Comparison of ENCODE assay signal across 10 cellular contexts in the genomic region with DNA sequence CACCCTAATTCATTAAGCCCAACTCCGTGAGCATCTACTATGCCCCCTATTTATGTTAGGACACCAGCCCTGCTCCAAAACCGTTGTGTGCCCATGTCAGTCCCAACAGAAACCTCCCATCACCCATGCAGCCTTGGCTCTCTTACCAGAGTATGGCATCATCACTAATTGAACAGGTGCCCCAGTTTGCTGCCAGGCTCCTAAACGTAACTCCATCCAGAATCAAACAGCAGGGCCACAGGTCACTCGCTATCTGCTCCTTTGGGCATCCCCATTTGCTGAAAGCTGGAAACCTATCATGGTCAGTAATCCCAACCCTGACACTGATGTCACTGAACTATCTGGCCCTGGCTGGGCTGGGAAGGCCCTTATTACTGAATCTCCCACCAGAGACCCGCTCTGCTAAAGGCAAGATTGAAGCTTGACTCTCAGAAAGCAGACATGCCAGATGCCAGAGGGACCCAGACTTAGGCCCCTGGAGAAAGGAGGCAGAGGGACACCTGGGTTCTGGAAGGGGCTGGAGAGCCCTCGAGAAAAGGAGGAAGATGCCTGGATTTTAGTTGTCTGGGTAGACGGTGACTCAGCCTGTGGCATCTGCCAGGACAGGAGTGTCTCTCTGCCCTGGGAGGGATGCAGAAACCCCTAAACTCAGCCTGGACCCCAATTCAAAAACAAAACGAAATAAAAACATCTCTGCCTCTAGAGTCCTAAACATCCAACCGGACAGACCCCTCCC. TPM values are rescaled to one million over a fixed set of nuclear protein-coding genes. Genes with fewer than 3 reads are reported as not detected.
A peak's percentile ranks its signal among the peaks of the same experiment; 100 is the strongest.
DNase-seq lines count a peak whose midpoint lies in the region; ATAC-seq and TF ChIP-seq lines count a peak whose summit lies in the region.
"Had no signal": no experiment of that assay in that cellular context is flagged by ENCODE, and none has a peak within 500 bp of the region (broad histone marks: within the 10 kb centered on the region; RNA-seq: fewer than 3 reads in every experiment).

No MANE protein-coding gene starts in this region.

- no peak for ATAC-seq in CD8-positive, alpha-beta T cell

- peaks cover 19% of the 10 kb centered on the region for H3K4me1 Mint-ChIP-seq in CD8-positive, alpha-beta T cell (ENCODE audit: low read depth)
- H3K4me1 Mint-ChIP-seq in endothelial cell (ENCODE audit: unreplicated experiment), result peaks cover 43% of the 10 kb centered on the region

- POLR2A ChIA-PET in CD8-positive, alpha-beta T cell (lab: Charles Lee), result interaction anchor here (1.2 to 1.7 kb wide), 3 partner anchors 10 to 48 kb away, joined by 5 to 7 read pairs (median 5); a partner anchor contains a TSS

- no peak for TF ChIP-seq POLR2A in esophagus squamous epithelium (IDR thresholded peaks at IDR 0.05)

- CTCF ChIA-PET in CD8-positive, alpha-beta T cell (lab: Charles Lee), result interaction anchor here (1.3 kb wide), 1 partner anchor 125 kb away, joined by 3 read pairs; no protein-coding TSS in a partner anchor

- no peak for DNase-seq in CD8-positive, alpha-beta T cell
- DNase-seq in esophagus squamous epithelium (lab: John Stamatoyannopoulos, UW), result no peak
- no peak for DNase-seq in osteoblast (ENCODE audit: insufficient read length, low spot score, missing footprints)
- no peak for DNase-seq in NCI-H748 (lab: John Stamatoyannopoulos, UW; ENCODE audit: unreplicated experiment)
- no peak for DNase-seq in dermis blood vessel endothelial cell
- no peak for DNase-seq in amygdala (lab: John Stamatoyannopoulos, UW)
- DNase-seq in endothelial cell (ENCODE audit: low spot score), result no peak

- H3K9me3 Mint-ChIP-seq in CD8-positive, alpha-beta T cell, result no peaks in the 10 kb centered on the region
- H3K9me3 Mint-ChIP-seq in endothelial cell (ENCODE audit: unreplicated experiment), result no peaks in the 10 kb centered on the region

- H3K4me3 ChIP-seq in CD8-positive, alpha-beta T cell (ENCODE audit: low read depth, low read length), result peak overlapping the region; percentile 58
- H3K4me3 ChIP-seq in OCI-LY3 (ENCODE audit: low read length) (peak overlapping the region; percentile 87), esophagus squamous epithelium (peak overlapping the region; percentile 34 to 68 (median 46)), osteoblast (ENCODE audit: insufficient read depth, low read length) (peak overlapping the region; percentile 71)

- H4K20me1 ChIP-seq in OCI-LY3 (ENCODE audit: insufficient read depth, low read length) (no peaks in the 10 kb centered on the region), osteoblast (ENCODE audit: insufficient read depth, low read length) (no peaks in the 10 kb centered on the region)

- H2AFZ ChIP-seq in OCI-LY3 (ENCODE audit: low read depth, low read length) (peak overlapping the region; percentile 80), osteoblast (ENCODE audit: low read length) (peak overlapping the region; percentile 89)

- intact Hi-C loops in CD8-positive, alpha-beta T cell (cut with DNase I, micrococcal nuclease), result loop anchor here (1.0 to 10.0 kb wide), 2 partner anchors 46 to 90 kb away; a partner anchor contains a TSS
- intact Hi-C loops in esophagus squamous epithelium (cut with DNase I), result no loop called here

- H3K36me3 ChIP-seq in CD8-positive, alpha-beta T cell (ENCODE audit: insufficient read depth, low read length), result no peaks in the 10 kb centered on the region
- H3K36me3 ChIP-seq in OCI-LY3 (replicated peaks; ENCODE audit: low read depth, low read length) (no peaks in the 10 kb centered on the region), esophagus squamous epithelium (no peaks in the 10 kb centered on the region), osteoblast (ENCODE audit: insufficient read depth, low read length) (no peaks in the 10 kb centered on the region)

- H3K9me3 ChIP-seq in CD8-positive, alpha-beta T cell (ENCODE audit: low read length), result no peaks in the 10 kb centered on the region
- H3K9me3 ChIP-seq in OCI-LY3 (ENCODE audit: insufficient read depth, low read length) (no peaks in the 10 kb centered on the region), esophagus squamous epithelium (no peaks in the 10 kb centered on the region), osteoblast (ENCODE audit: low read depth, low read length) (no peaks in the 10 kb centered on the region)

- peak overlapping the region; percentile 86 for H3K4me3 Mint-ChIP-seq in CD8-positive, alpha-beta T cell
- no peak overlapping the region for H3K4me3 Mint-ChIP-seq in endothelial cell (ENCODE audit: unreplicated experiment)

- H3K27ac Mint-ChIP-seq in CD8-positive, alpha-beta T cell, result peak overlapping the region; percentile 60
- no peak overlapping the region for H3K27ac Mint-ChIP-seq in endothelial cell (ENCODE audit: unreplicated experiment)

- H3K36me3 Mint-ChIP-seq in CD8-positive, alpha-beta T cell, result peaks cover 2% of the 10 kb centered on the region
- H3K36me3 Mint-ChIP-seq in endothelial cell (ENCODE audit: low read depth, unreplicated experiment), result peaks cover 6% of the 10 kb centered on the region

- H3K27me3 ChIP-seq in CD8-positive, alpha-beta T cell (ENCODE audit: insufficient read depth, low read length), result no peaks in the 10 kb centered on the region
- H3K27me3 ChIP-seq in OCI-LY3 (ENCODE audit: low read depth, low read length) (peaks cover 5% of the 10 kb centered on the region; the same call in 1 of the 2 replicates), esophagus squamous epithelium (peaks cover 0 to 48% (median 0%) of the 10 kb centered on the region in 4 donors), osteoblast (ENCODE audit: insufficient read depth, low read length) (peaks cover 38% of the 10 kb centered on the region)

- peak overlapping the region; percentile 76 for H3K4me2 ChIP-seq in OCI-LY3 (ENCODE audit: low read length)
- peak overlapping the region; percentile 84 for H3K4me2 ChIP-seq in osteoblast (ENCODE audit: insufficient read depth, low read length)

- peak overlapping the region; percentile 70 for H3K9ac ChIP-seq in OCI-LY3 (ENCODE audit: low read length)

- peaks cover 17% of the 10 kb centered on the region for H3K4me1 ChIP-seq in CD8-positive, alpha-beta T cell (ENCODE audit: insufficient read depth, low read length)
- H3K4me1 ChIP-seq in OCI-LY3 (ENCODE audit: low read length) (peaks cover 10% of the 10 kb centered on the region), esophagus squamous epithelium (peaks cover 5 to 23% (median 11%) of the 10 kb centered on the region in 3 donors), osteoblast (ENCODE audit: insufficient read depth, low read length) (peaks cover 14% of the 10 kb centered on the region)

- peaks cover 25% of the 10 kb centered on the region for H3K27me3 Mint-ChIP-seq in CD8-positive, alpha-beta T cell (ENCODE audit: low read depth)
- H3K27me3 Mint-ChIP-seq in endothelial cell (ENCODE audit: unreplicated experiment), result peaks cover 7% of the 10 kb centered on the region

- no peak for TF ChIP-seq CTCF in CD8-positive, alpha-beta T cell (IDR thresholded peaks at IDR 0.05)
- TF ChIP-seq CTCF in OCI-LY3 (IDR thresholded peaks at IDR 0.05; ENCODE audit: low read depth, low read length) (no peak), esophagus squamous epithelium (IDR thresholded peaks at IDR 0.05) (no peak), osteoblast (IDR thresholded peaks at IDR 0.05; ENCODE audit: extremely low read depth, low read depth, low read length) (no peak), endothelial cell (IDR thresholded peaks at IDR 0.05; ENCODE audit: unreplicated experiment) (no peak)

- peak overlapping the region; percentile 21 for H3K27ac ChIP-seq in CD8-positive, alpha-beta T cell (ENCODE audit: low read depth, low read length)
- no peak overlapping the region for H3K27ac ChIP-seq in OCI-LY3 (ENCODE audit: low read length)
- peak overlapping the region in 3 of 4 donors; percentile 29 to 47 (median 33) for H3K27ac ChIP-seq in esophagus squamous epithelium
- no peak overlapping the region for H3K27ac ChIP-seq in osteoblast (ENCODE audit: low read depth, low read length)

- H3K79me2 ChIP-seq in OCI-LY3 (ENCODE audit: low read length) (no peaks in the 10 kb centered on the region), osteoblast (ENCODE audit: insufficient read depth, low read length) (no peaks in the 10 kb centered on the region)

- 47 to 61% methylated on average over 7 to 8 of the region's 9 CpGs for WGBS in esophagus squamous epithelium, 2 donors

RNA-seq across cellular contexts. Expression of a gene that starts 14.0 kb away (rescaled TPM):
- not detected for total RNA-seq in CD8-positive, alpha-beta T cell
- 1 to 10 TPM in 2 of 4 donors, under 1 TPM in 2; 0.21 to 8.3 (median 2.4) TPM for total RNA-seq in esophagus squamous epithelium
- total RNA-seq in osteoblast, result not detected in 2 replicates
- not detected in 2 replicates for total RNA-seq in dermis blood vessel endothelial cell
- not detected for total RNA-seq in endothelial cell (ENCODE audit: unreplicated experiment)
- total RNA-seq: left cardiac atrium had no signal

RNA-seq across cellular contexts. Expression of a gene that starts 22.8 kb away (rescaled TPM):
- not detected for total RNA-seq in CD8-positive, alpha-beta T cell
- 10 to 100 TPM in 1 of 4 donors, 1 to 10 TPM in 3; 2.0 to 31.7 (median 6.4) TPM for total RNA-seq in esophagus squamous epithelium
- total RNA-seq in osteoblast, result not detected in 2 replicates
- not detected in 2 replicates for total RNA-seq in dermis blood vessel endothelial cell
- 2.8 TPM for total RNA-seq in endothelial cell (ENCODE audit: unreplicated experiment)
- total RNA-seq: left cardiac atrium had no signal

RNA-seq across cellular contexts. Expression of a gene that starts 28.7 kb away (rescaled TPM):
- total RNA-seq in CD8-positive, alpha-beta T cell, result not detected
- total RNA-seq in esophagus squamous epithelium (100 to 1,000 TPM; 219 to 945 (median 271) TPM), osteoblast (not detected in 2 replicates), dermis blood vessel endothelial cell (not detected in 2 replicates), endothelial cell (ENCODE audit: unreplicated experiment) (0.10 TPM)
- total RNA-seq: HT-29, left cardiac atrium had no signal

RNA-seq across cellular contexts. Expression of a gene that starts 40.8 kb away (rescaled TPM):
- total RNA-seq in CD8-positive, alpha-beta T cell, result 10 to 100 TPM; 19.5 to 20.6 TPM
- 10 to 100 TPM; 23.5 to 61.9 (median 33.0) TPM for total RNA-seq in esophagus squamous epithelium
- total RNA-seq in osteoblast, result 14.5 and 15.6 TPM in 2 replicates
- 11.7 and 20.5 TPM in 2 replicates for total RNA-seq in dermis blood vessel endothelial cell
- total RNA-seq in endothelial cell (ENCODE audit: unreplicated experiment), result 20.0 TPM

RNA-seq across cellular contexts. Expression of a gene that starts 46.8 kb away (rescaled TPM):
- 1 to 10 TPM; 7.0 to 7.5 TPM for total RNA-seq in CD8-positive, alpha-beta T cell
- total RNA-seq in esophagus squamous epithelium (10 to 100 TPM; 10.3 to 26.7 (median 12.4) TPM), osteoblast (8.8 and 10.9 TPM in 2 replicates), dermis blood vessel endothelial cell (16.2 and 26.4 TPM in 2 replicates), endothelial cell (ENCODE audit: unreplicated experiment) (47.6 TPM)

Comparison
In these comparisons a context has a peak if more than half of its experiments do, and no peak if none do; other contexts are left out.
1. H3K27ac ChIP-seq: peak in CD8-positive, alpha-beta T cell (single experiment) and esophagus squamous epithelium (3 of 4); none in OCI-LY3 (single experiment) and osteoblast (single experiment).
2. RNA of a gene that starts 28.7 kb away (total RNA-seq): 219 to 945 TPM in esophagus squamous epithelium; 0.10 TPM in endothelial cell (single experiment), not detected in CD8-positive, alpha-beta T cell, not detected in osteoblast and not detected in dermis blood vessel endothelial cell; every median in the first group is over 100 times any median in the second.
3. Peak in every context shown above with its lines, with median percentiles within 50 percentile points of each other: H3K4me3 ChIP-seq.